In the genomic region with DNA sequence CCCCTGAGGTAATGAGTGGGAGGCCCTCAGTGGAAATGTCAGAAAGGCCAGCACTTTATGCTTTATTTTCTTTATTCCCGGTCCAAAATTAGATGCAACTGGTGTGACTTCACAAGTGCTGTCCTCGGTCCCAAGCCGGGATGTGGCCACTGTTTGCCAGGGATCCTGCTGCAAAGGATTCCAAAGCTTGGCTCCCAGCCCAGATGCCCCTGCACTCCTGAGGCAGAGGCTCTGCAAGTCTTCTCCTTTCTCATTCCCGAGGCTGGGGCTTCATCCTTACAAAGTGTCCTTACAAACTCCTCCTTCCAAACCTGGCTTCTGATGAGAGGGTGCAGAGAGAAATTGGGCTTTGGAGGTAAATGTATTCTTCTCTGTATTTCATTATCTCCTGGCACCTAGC, we compare ENCODE assay signal across 21 cellular contexts.
"Had no signal": no experiment of that assay in that cellular context is flagged by ENCODE, and none has a peak within 500 bp of the region (broad histone marks: within the 10 kb centered on the region; RNA-seq: fewer than 3 reads in every experiment).

No MANE protein-coding gene starts in this region.

- ATAC-seq: HepG2, T-cell, T-helper 17 cell had no signal

- H3K9ac ChIP-seq: SK-N-SH had no signal

- DNase-seq: IMR-90, Karpas-422, KG1, MG63, NCI-H1092 treated with DMSO at 0.1 percent for 48 hours, NCI-H1436, NCI-H1694 treated with DMSO at 0.1 percent for 48 hours, NCI-H1930, NCI-H2081, NCI-H2227 treated with DMSO at 0.1 percent for 48 hours, NCI-H446 treated with DMSO at 0.1 percent for 48 hours, NCI-H510A treated with DMSO at 0.1 percent for 48 hours, NCI-H526, NCI-H82, RPMI8226, SHP77, SK-N-SH, SW 1271, T-cell, T-helper 17 cell had no signal

- H3K27me3 ChIP-seq: MG63 had no signal

- H3K4me1 Mint-ChIP-seq: T-cell, T-helper 17 cell had no signal

- H3K4me3 ChIP-seq: MG63 had no signal

- H3K36me3 Mint-ChIP-seq: T-cell had no signal

- H3K4me3 Mint-ChIP-seq: T-cell, T-helper 17 cell had no signal

- H3K9me3 ChIP-seq: MG63 had no signal

- H3K27me3 Mint-ChIP-seq: T-cell, T-helper 17 cell had no signal

- H3K27ac Mint-ChIP-seq: T-cell, T-helper 17 cell had no signal

- H3K36me3 ChIP-seq: MG63 had no signal
